ENCODE assay signal across 1 cellular context in the genomic region with DNA sequence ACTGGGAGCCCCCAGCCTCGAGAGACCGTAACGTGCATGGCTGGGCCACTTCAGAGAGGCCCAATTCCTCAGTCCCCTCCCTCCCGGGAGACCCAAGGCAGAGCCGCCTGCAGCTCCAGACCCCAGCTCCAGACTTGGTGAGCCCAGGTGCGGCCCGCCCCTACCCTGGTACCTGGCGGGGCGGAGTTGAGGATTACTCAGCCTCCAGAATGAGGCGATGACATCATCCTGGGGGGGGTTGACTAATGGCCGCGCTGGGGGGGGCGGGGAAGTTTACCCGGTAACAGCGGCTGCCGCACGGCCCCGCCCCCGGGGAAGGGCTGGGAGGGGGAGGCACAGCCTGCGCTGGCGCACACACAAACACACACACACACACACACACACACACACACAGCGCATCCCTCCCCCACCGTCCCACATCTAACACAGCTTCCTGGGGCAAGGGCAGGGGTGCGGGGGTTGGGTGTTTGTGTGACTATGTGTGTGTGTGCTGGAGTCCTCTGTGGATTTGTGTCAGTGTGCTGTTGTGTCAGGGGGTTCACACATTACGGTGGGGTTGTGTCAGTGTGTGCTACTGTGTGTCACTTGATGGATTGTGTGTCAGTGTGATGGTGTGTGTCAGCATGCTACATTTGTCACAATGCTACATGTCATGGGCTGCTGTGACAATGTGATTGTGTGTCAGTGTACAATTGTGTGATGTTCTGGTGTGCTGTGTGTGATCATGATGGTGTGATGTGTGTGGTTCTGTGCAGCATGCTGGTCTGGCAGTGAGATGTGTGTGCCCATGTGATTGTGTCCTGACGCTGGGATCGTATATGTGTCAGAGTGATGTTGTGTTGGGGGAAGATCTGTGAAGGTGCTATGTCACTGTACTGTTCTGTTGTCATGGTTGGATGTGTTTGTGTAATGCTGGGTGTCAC.
A peak's percentile ranks its signal among the peaks of the same experiment; 100 is the strongest.
TF ChIP-seq lines count a peak whose summit lies in the region.

No MANE protein-coding gene starts in this region.

TF ChIP-seq in K562, 482 proteins besides CTCF, POLR2A, EP300 and RAD21 (continued from another document and continues in another):
- TF ChIP-seq, protein P1, sequence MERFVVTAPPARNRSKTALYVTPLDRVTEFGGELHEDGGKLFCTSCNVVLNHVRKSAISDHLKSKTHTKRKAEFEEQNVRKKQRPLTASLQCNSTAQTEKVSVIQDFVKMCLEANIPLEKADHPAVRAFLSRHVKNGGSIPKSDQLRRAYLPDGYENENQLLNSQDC (CRISPR knock-in tag; IDR thresholded peaks at IDR 0.05) = no peak
- TF ChIP-seq, protein P2, sequence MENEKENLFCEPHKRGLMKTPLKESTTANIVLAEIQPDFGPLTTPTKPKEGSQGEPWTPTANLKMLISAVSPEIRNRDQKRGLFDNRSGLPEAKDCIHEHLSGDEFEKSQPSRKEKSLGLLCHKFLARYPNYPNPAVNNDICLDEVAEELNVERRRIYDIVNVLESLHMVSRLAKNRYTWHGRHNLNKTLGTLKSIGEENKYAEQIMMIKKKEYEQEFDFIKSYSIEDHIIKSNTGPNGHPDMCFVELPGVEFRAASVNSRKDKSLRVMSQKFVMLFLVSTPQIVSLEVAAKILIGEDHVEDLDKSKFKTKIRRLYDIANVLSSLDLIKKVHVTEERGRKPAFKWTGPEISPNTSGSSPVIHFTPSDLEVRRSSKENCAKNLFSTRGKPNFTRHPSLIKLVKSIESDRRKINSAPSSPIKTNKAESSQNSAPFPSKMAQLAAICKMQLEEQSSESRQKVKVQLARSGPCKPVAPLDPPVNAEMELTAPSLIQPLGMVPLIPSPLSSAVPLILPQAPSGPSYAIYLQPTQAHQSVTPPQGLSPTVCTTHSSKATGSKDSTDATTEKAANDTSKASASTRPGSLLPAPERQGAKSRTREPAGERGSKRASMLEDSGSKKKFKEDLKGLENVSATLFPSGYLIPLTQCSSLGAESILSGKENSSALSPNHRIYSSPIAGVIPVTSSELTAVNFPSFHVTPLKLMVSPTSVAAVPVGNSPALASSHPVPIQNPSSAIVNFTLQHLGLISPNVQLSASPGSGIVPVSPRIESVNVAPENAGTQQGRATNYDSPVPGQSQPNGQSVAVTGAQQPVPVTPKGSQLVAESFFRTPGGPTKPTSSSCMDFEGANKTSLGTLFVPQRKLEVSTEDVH (IDR thresholded peaks at IDR 0.05; ENCODE audit: low read depth, partially characterized antibody) = peak; percentile 30
- TF ChIP-seq, protein P3, sequence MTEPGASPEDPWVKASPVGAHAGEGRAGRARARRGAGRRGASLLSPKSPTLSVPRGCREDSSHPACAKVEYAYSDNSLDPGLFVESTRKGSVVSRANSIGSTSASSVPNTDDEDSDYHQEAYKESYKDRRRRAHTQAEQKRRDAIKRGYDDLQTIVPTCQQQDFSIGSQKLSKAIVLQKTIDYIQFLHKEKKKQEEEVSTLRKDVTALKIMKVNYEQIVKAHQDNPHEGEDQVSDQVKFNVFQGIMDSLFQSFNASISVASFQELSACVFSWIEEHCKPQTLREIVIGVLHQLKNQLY (CRISPR knock-in tag; conservative IDR thresholded peaks at IDR 0.05) = no peak
- no peak for TF ChIP-seq CAMTA2 (CRISPR knock-in tag; conservative IDR thresholded peaks at IDR 0.05)
- TF ChIP-seq, protein P4, sequence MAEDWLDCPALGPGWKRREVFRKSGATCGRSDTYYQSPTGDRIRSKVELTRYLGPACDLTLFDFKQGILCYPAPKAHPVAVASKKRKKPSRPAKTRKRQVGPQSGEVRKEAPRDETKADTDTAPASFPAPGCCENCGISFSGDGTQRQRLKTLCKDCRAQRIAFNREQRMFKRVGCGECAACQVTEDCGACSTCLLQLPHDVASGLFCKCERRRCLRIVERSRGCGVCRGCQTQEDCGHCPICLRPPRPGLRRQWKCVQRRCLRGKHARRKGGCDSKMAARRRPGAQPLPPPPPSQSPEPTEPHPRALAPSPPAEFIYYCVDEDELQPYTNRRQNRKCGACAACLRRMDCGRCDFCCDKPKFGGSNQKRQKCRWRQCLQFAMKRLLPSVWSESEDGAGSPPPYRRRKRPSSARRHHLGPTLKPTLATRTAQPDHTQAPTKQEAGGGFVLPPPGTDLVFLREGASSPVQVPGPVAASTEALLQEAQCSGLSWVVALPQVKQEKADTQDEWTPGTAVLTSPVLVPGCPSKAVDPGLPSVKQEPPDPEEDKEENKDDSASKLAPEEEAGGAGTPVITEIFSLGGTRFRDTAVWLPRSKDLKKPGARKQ (CRISPR knock-in tag; IDR thresholded peaks at IDR 0.05) = no peak
- TF ChIP-seq, protein P5, sequence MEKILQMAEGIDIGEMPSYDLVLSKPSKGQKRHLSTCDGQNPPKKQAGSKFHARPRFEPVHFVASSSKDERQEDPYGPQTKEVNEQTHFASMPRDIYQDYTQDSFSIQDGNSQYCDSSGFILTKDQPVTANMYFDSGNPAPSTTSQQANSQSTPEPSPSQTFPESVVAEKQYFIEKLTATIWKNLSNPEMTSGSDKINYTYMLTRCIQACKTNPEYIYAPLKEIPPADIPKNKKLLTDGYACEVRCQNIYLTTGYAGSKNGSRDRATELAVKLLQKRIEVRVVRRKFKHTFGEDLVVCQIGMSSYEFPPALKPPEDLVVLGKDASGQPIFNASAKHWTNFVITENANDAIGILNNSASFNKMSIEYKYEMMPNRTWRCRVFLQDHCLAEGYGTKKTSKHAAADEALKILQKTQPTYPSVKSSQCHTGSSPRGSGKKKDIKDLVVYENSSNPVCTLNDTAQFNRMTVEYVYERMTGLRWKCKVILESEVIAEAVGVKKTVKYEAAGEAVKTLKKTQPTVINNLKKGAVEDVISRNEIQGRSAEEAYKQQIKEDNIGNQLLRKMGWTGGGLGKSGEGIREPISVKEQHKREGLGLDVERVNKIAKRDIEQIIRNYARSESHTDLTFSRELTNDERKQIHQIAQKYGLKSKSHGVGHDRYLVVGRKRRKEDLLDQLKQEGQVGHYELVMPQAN (IDR thresholded peaks at IDR 0.05; ENCODE audit: borderline replicate concordance) = peak; percentile 79
- no peak for TF ChIP-seq MIER1 (IDR thresholded peaks at IDR 0.05; ENCODE audit: low read depth)
- TF ChIP-seq, protein P6, sequence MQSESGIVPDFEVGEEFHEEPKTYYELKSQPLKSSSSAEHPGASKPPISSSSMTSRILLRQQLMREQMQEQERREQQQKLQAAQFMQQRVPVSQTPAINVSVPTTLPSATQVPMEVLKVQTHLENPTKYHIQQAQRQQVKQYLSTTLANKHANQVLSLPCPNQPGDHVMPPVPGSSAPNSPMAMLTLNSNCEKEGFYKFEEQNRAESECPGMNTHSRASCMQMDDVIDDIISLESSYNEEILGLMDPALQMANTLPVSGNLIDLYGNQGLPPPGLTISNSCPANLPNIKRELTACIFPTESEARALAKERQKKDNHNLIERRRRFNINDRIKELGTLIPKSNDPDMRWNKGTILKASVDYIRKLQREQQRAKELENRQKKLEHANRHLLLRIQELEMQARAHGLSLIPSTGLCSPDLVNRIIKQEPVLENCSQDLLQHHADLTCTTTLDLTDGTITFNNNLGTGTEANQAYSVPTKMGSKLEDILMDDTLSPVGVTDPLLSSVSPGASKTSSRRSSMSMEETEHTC (IDR thresholded peaks at IDR 0.05) = no peak
- peak; percentile 81 to 84; a peak in 3 of 4 replicates for TF ChIP-seq MAZ (CRISPR knock-in tag; conservative IDR thresholded peaks at IDR 0.05 in 1 of 2, IDR thresholded peaks at IDR 0.05 in 1 of 2)
- TF ChIP-seq CBX1 (IDR thresholded peaks at IDR 0.05; ENCODE audit: low read depth) = peak; percentile 93
- TF ChIP-seq ADNP (tag; IDR thresholded peaks at IDR 0.05) = peak; percentile 93
- TF ChIP-seq NRF1 (conservative IDR thresholded peaks at IDR 0.05 in 1 of 2, IDR thresholded peaks at IDR 0.05 in 1 of 2) = peak; percentile 79 to 83
- TF ChIP-seq JUND (IDR thresholded peaks at IDR 0.05; ENCODE audit: borderline replicate concordance, low read depth, low read length) = peak; percentile 99
- TF ChIP-seq JUND (tag; IDR thresholded peaks at IDR 0.05; ENCODE audit: borderline replicate concordance, low read depth, low read length) = peak; percentile 93
- no peak for TF ChIP-seq KLF1 (tag; IDR thresholded peaks at IDR 0.05)
- TF ChIP-seq, protein P7, sequence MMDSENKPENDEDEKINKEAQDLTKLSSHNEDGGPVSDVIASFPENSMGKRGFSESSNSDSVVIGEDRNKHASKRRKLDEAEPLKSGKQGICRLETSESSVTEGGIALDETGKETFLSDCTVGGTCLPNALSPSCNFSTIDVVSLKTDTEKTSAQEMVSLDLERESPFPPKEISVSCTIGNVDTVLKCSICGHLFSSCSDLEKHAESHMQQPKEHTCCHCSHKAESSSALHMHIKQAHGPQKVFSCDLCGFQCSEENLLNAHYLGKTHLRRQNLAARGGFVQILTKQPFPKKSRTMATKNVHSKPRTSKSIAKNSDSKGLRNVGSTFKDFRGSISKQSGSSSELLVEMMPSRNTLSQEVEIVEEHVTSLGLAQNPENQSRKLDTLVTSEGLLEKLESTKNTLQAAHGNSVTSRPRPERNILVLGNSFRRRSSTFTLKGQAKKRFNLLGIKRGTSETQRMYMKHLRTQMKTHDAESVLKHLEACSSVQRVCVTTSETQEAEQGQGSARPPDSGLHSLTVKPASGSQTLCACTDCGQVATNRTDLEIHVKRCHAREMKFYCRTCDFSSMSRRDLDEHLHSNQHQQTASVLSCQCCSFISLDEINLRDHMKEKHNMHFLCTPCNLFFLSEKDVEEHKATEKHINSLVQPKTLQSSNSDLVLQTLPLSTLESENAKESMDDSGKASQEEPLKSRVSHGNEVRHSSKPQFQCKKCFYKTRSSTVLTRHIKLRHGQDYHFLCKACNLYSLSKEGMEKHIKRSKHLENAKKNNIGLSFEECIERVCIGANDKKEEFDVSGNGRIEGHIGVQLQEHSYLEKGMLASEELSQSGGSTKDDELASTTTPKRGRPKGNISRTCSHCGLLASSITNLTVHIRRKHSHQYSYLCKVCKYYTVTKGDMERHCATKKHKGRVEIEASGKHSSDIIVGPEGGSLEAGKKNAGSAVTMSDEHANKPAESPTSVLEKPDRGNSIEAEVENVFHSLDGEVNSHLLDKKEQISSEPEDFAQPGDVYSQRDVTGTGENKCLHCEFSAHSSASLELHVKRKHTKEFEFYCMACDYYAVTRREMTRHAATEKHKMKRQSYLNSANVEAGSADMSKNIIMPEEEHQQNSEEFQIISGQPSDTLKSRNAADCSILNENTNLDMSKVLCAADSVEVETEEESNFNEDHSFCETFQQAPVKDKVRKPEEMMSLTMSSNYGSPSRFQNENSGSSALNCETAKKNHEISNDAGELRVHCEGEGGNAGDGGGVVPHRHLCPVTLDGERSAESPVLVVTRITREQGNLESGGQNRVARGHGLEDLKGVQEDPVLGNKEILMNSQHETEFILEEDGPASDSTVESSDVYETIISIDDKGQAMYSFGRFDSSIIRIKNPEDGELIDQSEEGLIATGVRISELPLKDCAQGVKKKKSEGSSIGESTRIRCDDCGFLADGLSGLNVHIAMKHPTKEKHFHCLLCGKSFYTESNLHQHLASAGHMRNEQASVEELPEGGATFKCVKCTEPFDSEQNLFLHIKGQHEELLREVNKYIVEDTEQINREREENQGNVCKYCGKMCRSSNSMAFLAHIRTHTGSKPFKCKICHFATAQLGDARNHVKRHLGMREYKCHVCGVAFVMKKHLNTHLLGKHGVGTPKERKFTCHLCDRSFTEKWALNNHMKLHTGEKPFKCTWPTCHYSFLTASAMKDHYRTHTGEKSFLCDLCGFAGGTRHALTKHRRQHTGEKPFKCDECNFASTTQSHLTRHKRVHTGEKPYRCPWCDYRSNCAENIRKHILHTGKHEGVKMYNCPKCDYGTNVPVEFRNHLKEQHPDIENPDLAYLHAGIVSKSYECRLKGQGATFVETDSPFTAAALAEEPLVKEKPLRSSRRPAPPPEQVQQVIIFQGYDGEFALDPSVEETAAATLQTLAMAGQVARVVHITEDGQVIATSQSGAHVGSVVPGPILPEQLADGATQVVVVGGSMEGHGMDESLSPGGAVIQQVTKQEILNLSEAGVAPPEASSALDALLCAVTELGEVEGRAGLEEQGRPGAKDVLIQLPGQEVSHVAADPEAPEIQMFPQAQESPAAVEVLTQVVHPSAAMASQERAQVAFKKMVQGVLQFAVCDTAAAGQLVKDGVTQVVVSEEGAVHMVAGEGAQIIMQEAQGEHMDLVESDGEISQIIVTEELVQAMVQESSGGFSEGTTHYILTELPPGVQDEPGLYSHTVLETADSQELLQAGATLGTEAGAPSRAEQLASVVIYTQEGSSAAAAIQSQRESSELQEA (IDR thresholded peaks at IDR 0.05; ENCODE audit: low read depth) = peak; percentile 49; the same call in 1 of the 2 replicates
- no peak for TF ChIP-seq ZNF282 (CRISPR knock-in tag; IDR thresholded peaks at IDR 0.05)
- peak; percentile 41 for TF ChIP-seq ARHGAP35 (IDR thresholded peaks at IDR 0.05; ENCODE audit: partially characterized antibody)
- no peak for TF ChIP-seq GATAD2B (IDR thresholded peaks at IDR 0.05; ENCODE audit: borderline replicate concordance)
- no peak for TF ChIP-seq PYGO2 (tag; IDR thresholded peaks at IDR 0.05)
- TF ChIP-seq, protein P8, sequence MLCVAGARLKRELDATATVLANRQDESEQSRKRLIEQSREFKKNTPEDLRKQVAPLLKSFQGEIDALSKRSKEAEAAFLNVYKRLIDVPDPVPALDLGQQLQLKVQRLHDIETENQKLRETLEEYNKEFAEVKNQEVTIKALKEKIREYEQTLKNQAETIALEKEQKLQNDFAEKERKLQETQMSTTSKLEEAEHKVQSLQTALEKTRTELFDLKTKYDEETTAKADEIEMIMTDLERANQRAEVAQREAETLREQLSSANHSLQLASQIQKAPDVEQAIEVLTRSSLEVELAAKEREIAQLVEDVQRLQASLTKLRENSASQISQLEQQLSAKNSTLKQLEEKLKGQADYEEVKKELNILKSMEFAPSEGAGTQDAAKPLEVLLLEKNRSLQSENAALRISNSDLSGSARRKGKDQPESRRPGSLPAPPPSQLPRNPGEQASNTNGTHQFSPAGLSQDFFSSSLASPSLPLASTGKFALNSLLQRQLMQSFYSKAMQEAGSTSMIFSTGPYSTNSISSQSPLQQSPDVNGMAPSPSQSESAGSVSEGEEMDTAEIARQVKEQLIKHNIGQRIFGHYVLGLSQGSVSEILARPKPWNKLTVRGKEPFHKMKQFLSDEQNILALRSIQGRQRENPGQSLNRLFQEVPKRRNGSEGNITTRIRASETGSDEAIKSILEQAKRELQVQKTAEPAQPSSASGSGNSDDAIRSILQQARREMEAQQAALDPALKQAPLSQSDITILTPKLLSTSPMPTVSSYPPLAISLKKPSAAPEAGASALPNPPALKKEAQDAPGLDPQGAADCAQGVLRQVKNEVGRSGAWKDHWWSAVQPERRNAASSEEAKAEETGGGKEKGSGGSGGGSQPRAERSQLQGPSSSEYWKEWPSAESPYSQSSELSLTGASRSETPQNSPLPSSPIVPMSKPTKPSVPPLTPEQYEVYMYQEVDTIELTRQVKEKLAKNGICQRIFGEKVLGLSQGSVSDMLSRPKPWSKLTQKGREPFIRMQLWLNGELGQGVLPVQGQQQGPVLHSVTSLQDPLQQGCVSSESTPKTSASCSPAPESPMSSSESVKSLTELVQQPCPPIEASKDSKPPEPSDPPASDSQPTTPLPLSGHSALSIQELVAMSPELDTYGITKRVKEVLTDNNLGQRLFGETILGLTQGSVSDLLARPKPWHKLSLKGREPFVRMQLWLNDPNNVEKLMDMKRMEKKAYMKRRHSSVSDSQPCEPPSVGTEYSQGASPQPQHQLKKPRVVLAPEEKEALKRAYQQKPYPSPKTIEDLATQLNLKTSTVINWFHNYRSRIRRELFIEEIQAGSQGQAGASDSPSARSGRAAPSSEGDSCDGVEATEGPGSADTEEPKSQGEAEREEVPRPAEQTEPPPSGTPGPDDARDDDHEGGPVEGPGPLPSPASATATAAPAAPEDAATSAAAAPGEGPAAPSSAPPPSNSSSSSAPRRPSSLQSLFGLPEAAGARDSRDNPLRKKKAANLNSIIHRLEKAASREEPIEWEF (CRISPR knock-in tag; IDR thresholded peaks at IDR 0.05) = no peak
- TF ChIP-seq ZNF316 (IDR thresholded peaks at IDR 0.05) = peak; percentile 66
